Comparison of ENCODE assay signal across 7 cellular contexts in genomic region chr3:149516920-149517319, GRCh38. TPM values are rescaled to one million over a fixed set of nuclear protein-coding genes. Genes with fewer than 3 reads are reported as not detected.
"Had no signal": no experiment of that assay in that cellular context is flagged by ENCODE, and none has a peak within 500 bp of the region (broad histone marks: within the 10 kb centered on the region; RNA-seq: fewer than 3 reads in every experiment).

No MANE protein-coding gene starts in this region.

- H3K27ac ChIP-seq: HL-60 had no signal

- DNase-seq: IMR-90, KBM-7 had no signal

- H3K4me3 ChIP-seq: K562 had no signal

- ATAC-seq: HepG2, K562 had no signal

RNA-seq across cellular contexts. Expression of gene TM4SF4, which starts 42.4 kb away (rescaled TPM):
- total RNA-seq: HT1080 had no signal
- polyA plus RNA-seq: IgD-negative memory B cell, K562 had no signal
